ENCODE assay signal across 1 cellular context in genomic region chr9:105064248-105065118, GRCh38.
TF ChIP-seq lines count a peak whose summit lies in the region.

No MANE protein-coding gene starts in this region.

TF ChIP-seq in WTC11, 78 proteins besides CTCF, POLR2A, EP300 and RAD21 (continued from another document):
- TF ChIP-seq PREB (CRISPR knock-in tag; IDR thresholded peaks at IDR 0.05; ENCODE audit: borderline replicate concordance) (no peak), GABPB1 (CRISPR knock-in tag; IDR thresholded peaks at IDR 0.05) (peak; percentile 98)
